Comparison of ENCODE assay signal across 18 cellular contexts in the genomic region with DNA sequence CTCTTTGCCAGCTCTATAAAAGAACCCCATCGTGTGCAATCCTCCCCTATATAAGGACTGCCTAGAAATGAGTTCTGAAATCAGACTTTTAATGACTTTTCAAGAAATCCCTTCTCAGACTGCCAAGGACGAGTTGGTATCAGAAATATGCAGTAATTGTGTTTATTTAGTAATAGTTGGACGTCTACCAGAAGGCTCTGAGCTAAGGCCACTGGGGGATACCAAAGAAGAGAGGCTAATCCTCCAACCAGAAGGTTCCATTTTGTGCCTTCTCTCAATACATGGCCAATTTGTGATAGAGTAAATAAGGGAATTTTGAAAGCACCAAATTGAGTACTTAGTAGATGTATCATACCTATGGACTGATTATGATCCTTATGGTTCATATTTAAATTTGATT.
DNase-seq lines count a peak whose midpoint lies in the region; ATAC-seq and TF ChIP-seq lines count a peak whose summit lies in the region.
"Had no signal": no experiment of that assay in that cellular context is flagged by ENCODE, and none has a peak within 500 bp of the region (broad histone marks: within the 10 kb centered on the region; RNA-seq: fewer than 3 reads in every experiment).

No MANE protein-coding gene starts in this region.

- no peak for TF ChIP-seq CTCF in AG09319 (IDR thresholded peaks at IDR 0.05; ENCODE audit: low read depth, low read length)
- no peak for TF ChIP-seq CTCF in cardiac fibroblast (IDR thresholded peaks at IDR 0.05; ENCODE audit: low read depth, low read length)
- no peak for TF ChIP-seq CTCF in retinal pigment epithelial cell (conservative IDR thresholded peaks at IDR 0.05; ENCODE audit: low read depth, low read length)

- no peaks in the 10 kb centered on the region for H3K79me1 ChIP-seq in trophoblast cell (ENCODE audit: low read length)

- peak; percentile 86 for DNase-seq in AG09319 (ENCODE audit: extremely low read depth, low read depth)
- DNase-seq in LHCN-M2 (ENCODE audit: low read depth) = peak; percentile 57
- peak; percentile 80 to 83 for DNase-seq in cardiac fibroblast (ENCODE audit: low read depth in 2 of 2)
- peak; percentile 68 for DNase-seq in retinal pigment epithelial cell (ENCODE audit: low read depth)
- DNase-seq in islet precursor cell = no peak
- DNase-seq in activated T-cell treated with anti-CD3 and anti-CD28 coated beads for 4 hours = no peak
- DNase-seq in trophoblast cell = no peak
- DNase-seq: activated naive CD8-positive, alpha-beta T cell treated with anti-CD3 and anti-CD28 coated beads, Interleukin-2, amount 10 ng/mL, durations not matched to agents 7 days and 5 days; CD4-positive, CD25-positive, alpha-beta regulatory T cell; immature natural killer cell; midbrain; NCI-H1417; pancreas; SW 1271 had no signal

- H3K79me2 ChIP-seq in trophoblast cell (ENCODE audit: control insufficient read depth, insufficient read depth, low read length, poor library complexity) = no peaks in the 10 kb centered on the region

- no peak overlapping the region for H4K8ac ChIP-seq in trophoblast cell (ENCODE audit: low read depth, low read length)

- no peak for ATAC-seq in GM21723 (IDR thresholded peaks at IDR 0.05; ENCODE audit: unreplicated experiment)
- ATAC-seq: activated CD4-positive, CD25-positive, alpha-beta regulatory T cell treated with anti-CD3 and anti-CD28 coated beads, Interleukin-2, amount 50 U/mL, for 24 hours; HepG2 had no signal

- no peak overlapping the region for H4K91ac ChIP-seq in trophoblast cell (ENCODE audit: low read depth, low read length)

- H2AFZ ChIP-seq in trophoblast cell (ENCODE audit: insufficient read depth, low read length, poor library complexity) = no peak overlapping the region

- no peak overlapping the region for H2AK5ac ChIP-seq in trophoblast cell (ENCODE audit: low read length)

- H3K18ac ChIP-seq in trophoblast cell (ENCODE audit: low read length) = no peak overlapping the region

- H3K4me1 ChIP-seq in trophoblast cell (ENCODE audit: control insufficient read depth in 1 of 2, insufficient read depth in 2 of 2, low read length in 2 of 2) = no peaks in the 10 kb centered on the region
- H3K4me1 ChIP-seq: pancreas had no signal

- no peak overlapping the region for H2BK120ac ChIP-seq in trophoblast cell (ENCODE audit: insufficient read depth, low read length, poor library complexity)

- WGBS in trophoblast cell (ENCODE audit: extremely low coverage, insufficient coverage, insufficient read length) = no CpG with 5 or more reads among the region's 3 CpGs

- H3K27ac ChIP-seq in trophoblast cell (ENCODE audit: low read depth, low read length) = no peak overlapping the region
- H3K27ac ChIP-seq: pancreas had no signal

- H3K4me3 ChIP-seq in cardiac fibroblast (replicated peaks in 1 of 2; ENCODE audit: low read depth in 2 of 2, low read length in 2 of 2) = no peak overlapping the region
- H3K4me3 ChIP-seq in retinal pigment epithelial cell (ENCODE audit: low read length) = no peak overlapping the region
- no peak overlapping the region for H3K4me3 ChIP-seq in trophoblast cell (ENCODE audit: low read depth, low read length)
- H3K4me3 ChIP-seq: pancreas, thoracic aorta had no signal

- no peak overlapping the region for H4K12ac ChIP-seq in trophoblast cell (ENCODE audit: low read depth, low read length)

- no peaks in the 10 kb centered on the region for H3K9me3 ChIP-seq in trophoblast cell (ENCODE audit: insufficient read depth, low read depth, low read length)
- H3K9me3 ChIP-seq: pancreas, thoracic aorta had no signal

- no peak overlapping the region for H3K4me2 ChIP-seq in trophoblast cell (ENCODE audit: low read length)

- H2BK5ac ChIP-seq in trophoblast cell (ENCODE audit: low read depth, low read length, poor library complexity) = no peak overlapping the region

- H3K9ac ChIP-seq in trophoblast cell (ENCODE audit: low read length) = no peak overlapping the region

- no peaks in the 10 kb centered on the region for H3K27me3 ChIP-seq in trophoblast cell (ENCODE audit: insufficient read depth, low read length)
- H3K27me3 ChIP-seq: pancreas had no signal

- H2BK12ac ChIP-seq in trophoblast cell (ENCODE audit: low read length) = no peak overlapping the region

- H3K4ac ChIP-seq in trophoblast cell (ENCODE audit: low read depth, low read length) = no peak overlapping the region

- H3K23ac ChIP-seq in trophoblast cell (ENCODE audit: low read length) = no peak overlapping the region

- no peak overlapping the region for H3K14ac ChIP-seq in trophoblast cell (ENCODE audit: low read length)

- no peaks in the 10 kb centered on the region for H3K36me3 ChIP-seq in trophoblast cell (ENCODE audit: control insufficient read depth in 1 of 2, insufficient read depth in 2 of 2, low read length in 2 of 2)
- H3K36me3 ChIP-seq: pancreas, thoracic aorta had no signal

Comparison
In these comparisons a context has a peak if more than half of its experiments do, and no peak if none do; other contexts are left out.
1. DNase-seq: peak in AG09319 (single experiment), LHCN-M2 (single experiment), cardiac fibroblast (2 of 2) and retinal pigment epithelial cell (single experiment); none in islet precursor cell (single experiment), activated T-cell treated with anti-CD3 and anti-CD28 coated beads for 4 hours (single experiment) and trophoblast cell (0 of 2).